Comparison of ENCODE assay signal across 27 cellular contexts in genomic region chr10:74379474-74379873, GRCh38.
"Had no signal": no experiment of that assay in that cellular context is flagged by ENCODE, and none has a peak within 500 bp of the region (broad histone marks: within the 10 kb centered on the region; RNA-seq: fewer than 3 reads in every experiment).

No MANE protein-coding gene starts in this region.

- H3K4me1 ChIP-seq: left lung, lower lobe of right lung, right atrium auricular region, right lobe of liver, tibial nerve, uterus had no signal

- H3K9me3 Mint-ChIP-seq: immature natural killer cell; mesothelial cell of epicardium; naive thymus-derived CD4-positive, alpha-beta T cell; natural killer cell treated with Interleukin-12 subunit alpha and Interleukin-12 subunit beta and Interleukin-15 and Interleukin-18, amount 100 ng/mL, for 72 hours; stimulated activated naive CD8-positive, alpha-beta T cell treated with anti-CD3 and anti-CD28 coated beads, Interleukin-15, Interleukin-2, amounts not matched to agents 100 ng/mL and 50 ng/mL, for 24 hours; type B pancreatic cell had no signal

- H3K36me3 Mint-ChIP-seq: mesothelial cell of epicardium; natural killer cell treated with Interleukin-12 subunit alpha and Interleukin-12 subunit beta and Interleukin-15 and Interleukin-18, amount 100 ng/mL, for 72 hours; type B pancreatic cell had no signal

- H3K4me2 ChIP-seq: smooth muscle cell had no signal

- DNase-seq: hypothalamus; immature natural killer cell; kidney; left colon; left lung; lower lobe of right lung; mammary epithelial cell; mesendoderm; naive thymus-derived CD4-positive, alpha-beta T cell; ovary; right lobe of liver; stimulated activated CD4-positive, alpha-beta T cell treated with anti-CD3 and anti-CD28 coated beads, Interleukin-1b, Interleukin-23, amount 100 ng/mL, for 48 hours; stimulated activated CD4-positive, alpha-beta T cell treated with anti-CD3 and anti-CD28 coated beads, Interleukin-2, amount 100 ng/mL, for 48 hours; stimulated activated CD4-positive, alpha-beta T cell treated with anti-CD3 and anti-CD28 coated beads, Interleukin-4, amount 100 ng/mL, for 4 hours; stimulated activated CD8-positive, alpha-beta memory T cell treated with anti-CD3 and anti-CD28 coated beads, Interleukin-4, amount 100 ng/mL, for 48 hours; stimulated activated naive CD4-positive, alpha-beta T cell; substantia nigra; uterus had no signal

- H3K27me3 Mint-ChIP-seq: naive thymus-derived CD4-positive, alpha-beta T cell; natural killer cell treated with Interleukin-12 subunit alpha and Interleukin-12 subunit beta and Interleukin-15 and Interleukin-18, amount 100 ng/mL, for 72 hours; progenitor cell of endocrine pancreas; stimulated activated naive CD8-positive, alpha-beta T cell treated with anti-CD3 and anti-CD28 coated beads, Interleukin-15, Interleukin-2, amounts not matched to agents 100 ng/mL and 50 ng/mL, for 24 hours; type B pancreatic cell had no signal

- H3K4me1 Mint-ChIP-seq: immature natural killer cell, mesothelial cell of epicardium had no signal

- H3K9me3 ChIP-seq: left lung, lower lobe of right lung, ovary, right atrium auricular region, right lobe of liver, tibial nerve, uterus had no signal

- H3K27me3 ChIP-seq: left lung, ovary, right atrium auricular region, right lobe of liver, tibial nerve, uterus had no signal

- H3K27ac Mint-ChIP-seq: immature natural killer cell; mesothelial cell of epicardium; natural killer cell treated with Interleukin-12 subunit alpha and Interleukin-12 subunit beta and Interleukin-15 and Interleukin-18, amount 100 ng/mL, for 72 hours; progenitor cell of endocrine pancreas; type B pancreatic cell had no signal

- H3K4me3 Mint-ChIP-seq: immature natural killer cell; mesothelial cell of epicardium; natural killer cell treated with Interleukin-12 subunit alpha and Interleukin-12 subunit beta and Interleukin-15 and Interleukin-18, amount 100 ng/mL, for 72 hours; stimulated activated naive CD8-positive, alpha-beta T cell treated with anti-CD3 and anti-CD28 coated beads, Interleukin-15, Interleukin-2, amounts not matched to agents 100 ng/mL and 50 ng/mL, for 24 hours; type B pancreatic cell had no signal

- H3K4me3 ChIP-seq: left lung, lower lobe of right lung, ovary, right atrium auricular region, right lobe of liver, smooth muscle cell, tibial nerve, uterus had no signal

- FAIRE-seq: islet of Langerhans, kidney had no signal

- H3K27ac ChIP-seq: left lung, lower lobe of right lung, ovary, right atrium auricular region, right lobe of liver, tibial nerve, uterus had no signal

- H3K36me3 ChIP-seq: left lung, lower lobe of right lung, ovary, right atrium auricular region, right lobe of liver, tibial nerve, uterus had no signal

- ATAC-seq: left colon; left lung; lower lobe of right lung; naive thymus-derived CD4-positive, alpha-beta T cell; natural killer cell treated with Interleukin-12 subunit alpha and Interleukin-12 subunit beta and Interleukin-15 and Interleukin-18, amount 100 ng/mL, for 72 hours; right lobe of liver had no signal
